In genomic region chr9:129463477-129463876, GRCh38 we compare ENCODE assay signal across 3 cellular contexts.
TF ChIP-seq lines count a peak whose summit lies in the region.

No MANE protein-coding gene starts in this region.

TF ChIP-seq in A549, 52 proteins besides CTCF, POLR2A, EP300 and RAD21:
- no peak for TF ChIP-seq FOSB (CRISPR knock-in tag; IDR thresholded peaks at IDR 0.05)
TF ChIP-seq in A549: peak in this region for 0.

TF ChIP-seq in IMR-90, 13 proteins besides CTCF, POLR2A, EP300 and RAD21:
- TF ChIP-seq SMC3 (IDR thresholded peaks at IDR 0.05; ENCODE audit: low read depth, low read length) (no peak), CHD1 (IDR thresholded peaks at IDR 0.05; ENCODE audit: low read depth, low read length) (no peak), USF2 (IDR thresholded peaks at IDR 0.05; ENCODE audit: low read depth, low read length) (no peak), BHLHE40 (IDR thresholded peaks at IDR 0.05; ENCODE audit: low read depth, low read length) (no peak), CEBPB (IDR thresholded peaks at IDR 0.05; ENCODE audit: low read depth, low read length) (no peak), ELK1 (IDR thresholded peaks at IDR 0.05; ENCODE audit: borderline replicate concordance, low read depth, low read length) (no peak), RFX5 (IDR thresholded peaks at IDR 0.05; ENCODE audit: low read depth, low read length) (no peak), MAZ (IDR thresholded peaks at IDR 0.05; ENCODE audit: borderline replicate concordance, low read depth, low read length) (no peak), MAFK (IDR thresholded peaks at IDR 0.05; ENCODE audit: low read depth, low read length) (no peak)
TF ChIP-seq in IMR-90: peak in this region for 0.

TF ChIP-seq in H1, 55 proteins besides CTCF, POLR2A, EP300 and RAD21:
- TF ChIP-seq CHD2 (IDR thresholded peaks at IDR 0.05; ENCODE audit: low read length) = no peak
- no peak for TF ChIP-seq NRF1 (IDR thresholded peaks at IDR 0.05; ENCODE audit: low read depth, low read length)
- TF ChIP-seq ZNF274 (IDR thresholded peaks at IDR 0.05; ENCODE audit: borderline replicate concordance, extremely low read depth, low read length) = no peak
- TF ChIP-seq E2F6 (IDR thresholded peaks at IDR 0.05) = no peak
- TF ChIP-seq ASH2L (IDR thresholded peaks at IDR 0.05; ENCODE audit: low read length) = no peak
- no peak for TF ChIP-seq TAF1 (IDR thresholded peaks at IDR 0.05; ENCODE audit: low read depth, low read length)
- no peak for TF ChIP-seq EZH2 (IDR thresholded peaks at IDR 0.05; ENCODE audit: low read depth, low read length, severe bottlenecking)
- TF ChIP-seq TCF12 (IDR thresholded peaks at IDR 0.05; ENCODE audit: low read depth, low read length) = no peak
